Comparison of ENCODE assay signal across 23 cellular contexts in genomic region chr2:105682401-105682800, GRCh38.
DNase-seq lines count a peak whose midpoint lies in the region; ATAC-seq, FAIRE-seq and TF ChIP-seq lines count a peak whose summit lies in the region.
"Had no signal": no experiment of that assay in that cellular context is flagged by ENCODE, and none has a peak within 500 bp of the region (broad histone marks: within the 10 kb centered on the region; RNA-seq: fewer than 3 reads in every experiment).

No MANE protein-coding gene starts in this region.

- no peaks in the 10 kb centered on the region for H3K79me2 ChIP-seq in GM12878 (ENCODE audit: control insufficient read depth, insufficient read depth, low read length)

- RAD21 ChIA-PET in GM12878 (lab: Charles Lee; ENCODE audit: unreplicated experiment), result no interaction called here

- intact Hi-C loops in GM12878 (cut with micrococcal nuclease; ENCODE audit: unreplicated experiment), result no loop called here

- BruUV-seq in GM12878 (replicated peaks; lab: Mats Ljungman, UMichigan), result no TSS peak

- H2AFZ ChIP-seq in GM12878 (ENCODE audit: control insufficient read depth, low read depth, low read length), result no peak overlapping the region
- H2AFZ ChIP-seq: GM23338 had no signal

- no peaks in the 10 kb centered on the region for H3K36me3 ChIP-seq in GM12878 (ENCODE audit: control insufficient read depth in 2 of 2, insufficient read depth in 2 of 2, low read length in 1 of 2)
- H3K36me3 ChIP-seq: BLaER1, HAP-1 had no signal

- H3K9me3 ChIP-seq in GM12878 (replicated peaks; ENCODE audit: control insufficient read depth, insufficient read depth, low read length), result no peaks in the 10 kb centered on the region
- H3K9me3 ChIP-seq: BLaER1, Caco-2, HAP-1 had no signal

- CTCF ChIA-PET in GM12878 (lab: Yijun Ruan, JAX), result no interaction called here
- CTCF ChIA-PET in GM10248 (lab: Yijun Ruan, JAX), result no interaction called here

- no peak for TF ChIP-seq EP300 in GM12878 (IDR thresholded peaks at IDR 0.05; ENCODE audit: borderline replicate concordance in 1 of 2, control insufficient read depth in 1 of 2, low read depth in 2 of 2, low read length in 2 of 2)

- DNase-seq in NCI-H526 (lab: John Stamatoyannopoulos, UW), result peak; percentile 95
- no peak for DNase-seq in GM12878 (ENCODE audit: low read depth, low spot score)
- DNase-seq in left kidney (ENCODE audit: low read depth, low spot score), result peak; percentile 43
- DNase-seq in superior temporal gyrus (ENCODE audit: extremely low spot score), result peak; percentile 38
- DNase-seq in GM10248 (ENCODE audit: extremely low spot score), result no peak
- DNase-seq: Caco-2; CD4-positive, alpha-beta T cell; DMS153; KG1; NCI-H1092; NCI-H1436; NCI-H187 treated with DMSO at 0.1 percent for 48 hours; NCI-H2171; NCI-H345; NCI-H524; Right ventricle myocardium superior had no signal

- no peak overlapping the region for H3K4me2 ChIP-seq in GM12878 (ENCODE audit: control insufficient read depth, insufficient read depth)
- H3K4me2 ChIP-seq: BLaER1, GM23338 had no signal

- no peaks in the 10 kb centered on the region for H3K4me1 ChIP-seq in GM12878 (ENCODE audit: control insufficient read depth, insufficient read depth, low read length)
- H3K4me1 ChIP-seq: BLaER1, Caco-2, HAP-1 had no signal

- H3K27me3 ChIP-seq in GM12878 (replicated peaks in 1 of 2; ENCODE audit: control insufficient read depth in 2 of 2, insufficient read depth in 2 of 2, low read length in 1 of 2), result no peaks in the 10 kb centered on the region; a peak in 1 of 4 replicates
- H3K27me3 ChIP-seq: BLaER1 had no signal

- in situ Hi-C loops in GM12878 (cut with MboI), result no loop called here

- no peak overlapping the region for H3K27ac ChIP-seq in GM12878 (ENCODE audit: control insufficient read depth, insufficient read depth)
- H3K27ac ChIP-seq: BLaER1 had no signal

- TF ChIP-seq CTCF in GM12878 (IDR thresholded peaks at IDR 0.05 in 2 of 3, conservative IDR thresholded peaks at IDR 0.05 in 1 of 3; ENCODE audit: control insufficient read depth in 2 of 3, extremely low read depth in 1 of 3, insufficient read depth in 1 of 3, low read depth in 3 of 3, low read length in 3 of 3), result no peak
- TF ChIP-seq CTCF in GM10248 (IDR thresholded peaks at IDR 0.05; ENCODE audit: control extremely low read depth, extremely low read depth, low read depth, missing control alignments), result no peak

- POLR2A ChIA-PET in GM12878 (lab: Charles Lee) (no interaction called here), GM10248 (lab: Yijun Ruan, JAX) (no interaction called here)

- H4K20me1 ChIP-seq in GM12878 (ENCODE audit: control insufficient read depth, insufficient read depth), result no peaks in the 10 kb centered on the region
- H4K20me1 ChIP-seq: BLaER1 had no signal

- H3K4me3 ChIP-seq in GM12878, result no peak overlapping the region
- H3K4me3 ChIP-seq: BLaER1, GM23338, HAP-1 had no signal

- WGBS in GM12878 (ENCODE audit: insufficient coverage, insufficient replicate concordance, low lambda C conversion rate, missing lambda C conversion rate), result 78% methylated on average over 6 of the region's 6 CpGs

- TF ChIP-seq RAD21 in GM12878 (IDR thresholded peaks at IDR 0.05; ENCODE audit: insufficient read depth, low read depth, low read length), result no peak

- no peak for FAIRE-seq in GM12878 (lab: Jason Lieb, UNC)
- FAIRE-seq: G401.6, HTR-8/SVneo had no signal

- SMC1A ChIA-PET in GM12878 (lab: Charles Lee; ENCODE audit: uncharacterized antibody, unreplicated experiment), result no interaction called here

- ATAC-seq in GM12878 (peak; percentile 27; the same call in 1 of the 3 replicates), HG02970 (IDR thresholded peaks at IDR 0.05; ENCODE audit: low FRiP score, unreplicated experiment) (no peak), GM18858 (IDR thresholded peaks at IDR 0.05; ENCODE audit: unreplicated experiment) (no peak)
- ATAC-seq: GM23338 had no signal

- no peak overlapping the region for H3K9ac ChIP-seq in GM12878 (ENCODE audit: control insufficient read depth, insufficient read depth, low read length)
- H3K9ac ChIP-seq: BLaER1 had no signal

- no peak for TF ChIP-seq POLR2A in GM12878 (IDR thresholded peaks at IDR 0.05; ENCODE audit: low read depth, low read length)

TF ChIP-seq in GM12878, 131 proteins besides CTCF, POLR2A, EP300 and RAD21:
- TF ChIP-seq ZBED1 (IDR thresholded peaks at IDR 0.05; ENCODE audit: borderline replicate concordance) (no peak), MYB (IDR thresholded peaks at IDR 0.05; ENCODE audit: borderline replicate concordance, low read depth, low read length) (no peak), SRF (IDR thresholded peaks at IDR 0.05; ENCODE audit: low read depth in 2 of 2, low read length in 2 of 2) (no peak), WRNIP1 (IDR thresholded peaks at IDR 0.05; ENCODE audit: borderline replicate concordance, low read depth, low read length) (no peak), IRF4 (IDR thresholded peaks at IDR 0.05; ENCODE audit: low read depth, low read length) (no peak), PAX5 (IDR thresholded peaks at IDR 0.05; ENCODE audit: borderline replicate concordance, low read depth, low read length) (no peak), ZSCAN29 (IDR thresholded peaks at IDR 0.05) (no peak), FOXK2 (IDR thresholded peaks at IDR 0.05) (no peak), ZBTB11 (CRISPR knock-in tag; IDR thresholded peaks at IDR 0.05) (no peak), CHD4 (IDR thresholded peaks at IDR 0.05) (no peak), CEBPB (IDR thresholded peaks at IDR 0.05; ENCODE audit: borderline replicate concordance in 1 of 2, low read depth in 2 of 2, low read length in 2 of 2) (no peak), MLLT1 (IDR thresholded peaks at IDR 0.05) (no peak), IKZF1 (conservative IDR thresholded peaks at IDR 0.05) (no peak), STAT3 (IDR thresholded peaks at IDR 0.05; ENCODE audit: low read depth, low read length) (no peak), KAT2A (conservative IDR thresholded peaks at IDR 0.05; ENCODE audit: control insufficient read depth, low read depth, low read length) (no peak), SP1 (IDR thresholded peaks at IDR 0.05; ENCODE audit: low read depth, low read length) (no peak)
- TF ChIP-seq, protein P1, sequence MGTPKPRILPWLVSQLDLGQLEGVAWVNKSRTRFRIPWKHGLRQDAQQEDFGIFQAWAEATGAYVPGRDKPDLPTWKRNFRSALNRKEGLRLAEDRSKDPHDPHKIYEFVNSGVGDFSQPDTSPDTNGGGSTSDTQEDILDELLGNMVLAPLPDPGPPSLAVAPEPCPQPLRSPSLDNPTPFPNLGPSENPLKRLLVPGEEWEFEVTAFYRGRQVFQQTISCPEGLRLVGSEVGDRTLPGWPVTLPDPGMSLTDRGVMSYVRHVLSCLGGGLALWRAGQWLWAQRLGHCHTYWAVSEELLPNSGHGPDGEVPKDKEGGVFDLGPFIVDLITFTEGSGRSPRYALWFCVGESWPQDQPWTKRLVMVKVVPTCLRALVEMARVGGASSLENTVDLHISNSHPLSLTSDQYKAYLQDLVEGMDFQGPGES (IDR thresholded peaks at IDR 0.05), result no peak
- TF ChIP-seq, protein P2, sequence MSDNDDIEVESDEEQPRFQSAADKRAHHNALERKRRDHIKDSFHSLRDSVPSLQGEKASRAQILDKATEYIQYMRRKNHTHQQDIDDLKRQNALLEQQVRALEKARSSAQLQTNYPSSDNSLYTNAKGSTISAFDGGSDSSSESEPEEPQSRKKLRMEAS (IDR thresholded peaks at IDR 0.05; ENCODE audit: low read depth, low read length), result no peak

Comparison
In these comparisons a context has a peak if more than half of its experiments do, and no peak if none do; other contexts are left out.
1. DNase-seq: peak in NCI-H526 (2 of 2), left kidney (single experiment) and superior temporal gyrus (single experiment); none in GM12878 (single experiment) and GM10248 (single experiment).